31 cellular contexts compared by ENCODE assay signal in the genomic region with DNA sequence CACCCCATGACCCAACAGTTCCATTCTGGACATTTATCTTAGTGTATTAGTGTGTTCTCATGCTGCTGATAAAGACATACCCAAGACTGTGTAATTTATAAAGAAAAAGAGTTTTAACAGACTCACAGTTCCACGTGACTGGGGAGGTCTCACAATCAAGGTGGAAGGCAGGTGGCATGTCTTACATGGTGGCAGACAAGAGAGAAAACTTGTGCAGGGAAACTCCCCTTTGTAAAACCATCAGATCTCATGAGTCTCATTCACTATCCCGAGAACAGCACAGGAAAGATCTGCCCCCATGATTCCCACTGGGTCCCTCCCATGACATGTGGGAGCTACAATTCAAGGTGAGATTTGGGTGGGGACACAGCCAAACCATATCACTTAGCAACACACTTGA. TPM values are rescaled to one million over a fixed set of nuclear protein-coding genes. Genes with fewer than 3 reads are reported as not detected.
DNase-seq lines count a peak whose midpoint lies in the region; ATAC-seq, FAIRE-seq and TF ChIP-seq lines count a peak whose summit lies in the region.
"Had no signal": no experiment of that assay in that cellular context is flagged by ENCODE, and none has a peak within 500 bp of the region (broad histone marks: within the 10 kb centered on the region; RNA-seq: fewer than 3 reads in every experiment).

No MANE protein-coding gene starts in this region.

- H3K36me3 ChIP-seq in HEK293 (ENCODE audit: control insufficient read depth in 2 of 2, insufficient read depth in 1 of 2, low read length in 2 of 2), result no peaks in the 10 kb centered on the region
- H3K36me3 ChIP-seq in K562 (ENCODE audit: control insufficient read depth, insufficient read depth, low read length), result no peaks in the 10 kb centered on the region
- no peaks in the 10 kb centered on the region for H3K36me3 ChIP-seq in psoas muscle (ENCODE audit: insufficient read depth in 1 of 2, low read depth in 1 of 2)
- H3K36me3 ChIP-seq: BE2C; BLaER1; BLaER1 treated with 17β-estradiol and CSF1 and Interleukin-3, amounts not matched to agents 10 nM and 100 nM had no signal

- in situ Hi-C loops in K562 (cut with MboI), result no loop called here

- no peak for DNase-seq in K562 (ENCODE audit: extremely low read depth in 1 of 4, low spot score in 3 of 4)
- no peak for DNase-seq in NCI-H510A treated with DMSO at 0.1 percent for 48 hours (lab: John Stamatoyannopoulos, UW)
- DNase-seq in psoas muscle, result no peak
- DNase-seq: 8988T; ACHN; AML-193; BE2C; C1 segment of cervical spinal cord; Caco-2; Calu3; CD4-positive, alpha-beta memory T cell; CD4-positive, alpha-beta T cell; CD4-positive, CD25-positive, alpha-beta regulatory T cell; CD8-positive, alpha-beta memory T cell; CD8-positive, alpha-beta T cell; COR-L47; DMS 273 treated with DMSO at 0.1 percent for 48 hours; DMS153; DMS53; DMS79; DMS79 treated with DMSO at 0.1 percent for 48 hours; DND-41; EL had no signal

- TF ChIP-seq EP300 in K562 (IDR thresholded peaks at IDR 0.05; ENCODE audit: low read length), result no peak

- CTCF ChIA-PET in HEK293 (lab: Yijun Ruan, JAX) (no interaction called here), K562 (lab: Yijun Ruan, JAX; ENCODE audit: low intra/inter-chr PET ratio) (no interaction called here)

- H3K27me3 ChIP-seq in K562 (ENCODE audit: control insufficient read depth in 2 of 2, insufficient read depth in 2 of 2, low read length in 2 of 2), result no peaks in the 10 kb centered on the region; a peak in 1 of 5 replicates
- H3K27me3 ChIP-seq in psoas muscle (ENCODE audit: insufficient read depth in 3 of 3, low read length in 2 of 3), result no peaks in the 10 kb centered on the region
- H3K27me3 ChIP-seq: BE2C; BLaER1; BLaER1 treated with 17β-estradiol and CSF1 and Interleukin-3, amounts not matched to agents 10 nM and 100 nM had no signal

- H3K9me3 ChIP-seq in HEK293 (ENCODE audit: control insufficient read depth, insufficient read depth, low read depth, low read length) (no peaks in the 10 kb centered on the region), K562 (replicated peaks; ENCODE audit: control insufficient read depth, insufficient read depth, low read depth, low read length) (no peaks in the 10 kb centered on the region), psoas muscle (no peaks in the 10 kb centered on the region)
- H3K9me3 ChIP-seq: A549, BE2C, Caco-2 had no signal

- no peak overlapping the region for H2AFZ ChIP-seq in K562 (ENCODE audit: low read depth, low read length)

- intact Hi-C loops in K562 (cut with micrococcal nuclease), result no loop called here
- intact Hi-C loops in psoas muscle (cut with DNase I), result no loop called here

- WGBS in K562 (ENCODE audit: insufficient coverage, low coverage, missing lambda C conversion rate), result 3% methylated on average over 2 of the region's 2 CpGs
- 90 to 91% (median 90%) methylated on average over 2 of the region's 2 CpGs for WGBS in psoas muscle, 3 donors

- no peaks in the 10 kb centered on the region for H3K9me1 ChIP-seq in K562 (ENCODE audit: control insufficient read depth, insufficient read depth, low read length)

- H3K27ac ChIP-seq in HEK293 (ENCODE audit: extremely low read depth, low read depth, low read length), result no peak overlapping the region
- H3K27ac ChIP-seq in K562 (ENCODE audit: extremely low read depth, low read depth, low read length), result no peak overlapping the region
- H3K27ac ChIP-seq in psoas muscle, result no peak overlapping the region
- H3K27ac ChIP-seq: 22Rv1; A549; BLaER1; BLaER1 treated with 17β-estradiol and CSF1 and Interleukin-3, amounts not matched to agents 10 nM and 100 nM; C4-2B had no signal

- FAIRE-seq in K562 (lab: Jason Lieb, UNC), result no peak
- FAIRE-seq: A204.1, A549, D721Med had no signal

- TF ChIP-seq RAD21 in K562 (CRISPR knock-in tag; conservative IDR thresholded peaks at IDR 0.05 in 1 of 2, IDR thresholded peaks at IDR 0.05 in 1 of 2), result no peak

- no peak for TF ChIP-seq POLR2A in K562 (conservative IDR thresholded peaks at IDR 0.05)

- H3K4me1 ChIP-seq in HEK293 (ENCODE audit: control insufficient read depth, insufficient read depth, low read length), result no peaks in the 10 kb centered on the region
- no peaks in the 10 kb centered on the region for H3K4me1 ChIP-seq in K562 (replicated peaks in 1 of 2; ENCODE audit: control insufficient read depth in 2 of 2, insufficient read depth in 2 of 2, low read length in 2 of 2)
- no peaks in the 10 kb centered on the region for H3K4me1 ChIP-seq in psoas muscle
- H3K4me1 ChIP-seq: BE2C; BLaER1; BLaER1 treated with 17β-estradiol and CSF1 and Interleukin-3, amounts not matched to agents 10 nM and 100 nM had no signal

- TF ChIP-seq CTCF in HEK293 (tag by site-specific recombination; IDR thresholded peaks at IDR 0.05) (no peak), K562 (IDR thresholded peaks at IDR 0.05 in 2 of 3, conservative IDR thresholded peaks at IDR 0.05 in 1 of 3; ENCODE audit: insufficient read depth in 2 of 3, low read depth in 1 of 3, low read length in 3 of 3) (no peak), psoas muscle (IDR thresholded peaks at IDR 0.05) (no peak)

- H3K4me2 ChIP-seq in K562 (ENCODE audit: insufficient read depth, low read length), result no peak overlapping the region
- H3K4me2 ChIP-seq: A549; BLaER1; BLaER1 treated with 17β-estradiol and CSF1 and Interleukin-3, amounts not matched to agents 10 nM and 100 nM had no signal

- POLR2A ChIA-PET in HEK293 (lab: Yijun Ruan, JAX) (no interaction called here), K562 (lab: Yijun Ruan, JAX) (interaction anchor here (0.6 kb wide), 1 partner anchor 552 kb away, joined by 4 read pairs; no protein-coding TSS in a partner anchor)

- H3K79me2 ChIP-seq in K562 (ENCODE audit: control insufficient read depth, insufficient read depth, low read length), result no peaks in the 10 kb centered on the region

- ATAC-seq in K562 (no peak), psoas muscle (no peak)
- ATAC-seq: A549; CD8-positive, alpha-beta T cell had no signal

- no peak overlapping the region for H3K9ac ChIP-seq in K562 (ENCODE audit: insufficient read depth in 1 of 2, low read depth in 2 of 2, low read length in 2 of 2)
- H3K9ac ChIP-seq: BLaER1; BLaER1 treated with 17β-estradiol and CSF1 and Interleukin-3, amounts not matched to agents 10 nM and 100 nM had no signal

- no TSS peak for BruUV-seq in K562 (replicated peaks; lab: Mats Ljungman, UMichigan)

- H4K20me1 ChIP-seq in K562 (replicated peaks; ENCODE audit: control insufficient read depth, insufficient read depth, low read length), result no peaks in the 10 kb centered on the region
- H4K20me1 ChIP-seq: BLaER1; BLaER1 treated with 17β-estradiol and CSF1 and Interleukin-3, amounts not matched to agents 10 nM and 100 nM had no signal

- H3K4me3 ChIP-seq in HEK293 (ENCODE audit: low read depth, low read length) (no peak overlapping the region), K562 (no peak overlapping the region), psoas muscle (no peak overlapping the region)
- H3K4me3 ChIP-seq: A549; BLaER1; BLaER1 treated with 17β-estradiol and CSF1 and Interleukin-3, amounts not matched to agents 10 nM and 100 nM had no signal

TF ChIP-seq in HEK293, 187 proteins besides CTCF, POLR2A, EP300 and RAD21 (continues in another document):
- TF ChIP-seq KLF1 (tag by site-specific recombination; IDR thresholded peaks at IDR 0.05) (no peak), ZNF169 (tag by site-specific recombination; IDR thresholded peaks at IDR 0.05) (no peak), HOXD13 (CRISPR knock-in tag; IDR thresholded peaks at IDR 0.05; ENCODE audit: borderline replicate concordance) (no peak), ZNF133 (tag by site-specific recombination; IDR thresholded peaks at IDR 0.05) (no peak)

TF ChIP-seq in K562, 482 proteins besides CTCF, POLR2A, EP300 and RAD21:
- TF ChIP-seq MTF1 (CRISPR knock-in tag; IDR thresholded peaks at IDR 0.05; ENCODE audit: borderline replicate concordance), result no peak
- TF ChIP-seq ZNF75A (CRISPR knock-in tag; IDR thresholded peaks at IDR 0.05), result no peak
- no peak for TF ChIP-seq NCOA2 (IDR thresholded peaks at IDR 0.05; ENCODE audit: partially characterized antibody in 2 of 2)
- TF ChIP-seq ZNF561 (CRISPR knock-in tag; conservative IDR thresholded peaks at IDR 0.05), result no peak
- no peak for TF ChIP-seq ZNF445 (CRISPR knock-in tag; IDR thresholded peaks at IDR 0.05; ENCODE audit: low read depth)
- no peak for TF ChIP-seq KAT2B (IDR thresholded peaks at IDR 0.05; ENCODE audit: low read depth, low read length)
- peak; percentile 59 for TF ChIP-seq ZFP36 (IDR thresholded peaks at IDR 0.05; ENCODE audit: low read depth, low read length, partially characterized antibody)
- no peak for TF ChIP-seq TOE1 (IDR thresholded peaks at IDR 0.05; ENCODE audit: borderline replicate concordance)
- TF ChIP-seq TOE1 (CRISPR knock-in tag; IDR thresholded peaks at IDR 0.05; ENCODE audit: borderline replicate concordance, low read depth), result no peak
TF ChIP-seq in K562: peak in this region for 1.

RNA-seq across cellular contexts. Expression of a gene that starts 21.6 kb away (rescaled TPM):
- 4.3 TPM in 2 replicates for total RNA-seq in K562 (2011; cell fraction: chromatin; rRNA removed; ENCODE audit: low replicate concordance)
- total RNA-seq in K562 (2011; cell fraction: nucleolus; rRNA removed), result 1.6 and 2.2 TPM in 2 replicates
- total RNA-seq in K562 (2011; cell fraction: nucleoplasm; rRNA removed), result 2.6 and 4.7 TPM in 2 replicates
- total RNA-seq in K562 (2014; rRNA removed), result 11.1 and 17.3 TPM in 2 replicates
- 13.6 and 14.1 TPM in 2 replicates for total RNA-seq in K562 (2014; rRNA removed; fragmentation: Illumina TruSeq; extraction: Trizol)
- 12.2 and 13.8 TPM in 2 replicates for total RNA-seq in K562 (2015; rRNA removed; fragmentation: Illumina TruSeq; extraction: Trizol)
- 12.3 and 14.7 TPM in 2 replicates for total RNA-seq in K562 (2021)
- 4.9 and 10.2 TPM in 2 replicates for polyA plus RNA-seq in K562 (2011; rRNA removed)
- polyA plus RNA-seq in K562 (2011; cell fraction: cytosol; rRNA removed), result 3.6 and 3.7 TPM in 2 replicates
- 2.3 and 3.5 TPM in 2 replicates for polyA plus RNA-seq in K562 (2011; cell fraction: nucleus; rRNA removed)
- polyA plus RNA-seq in K562 (2012), result 9.7 and 14.9 TPM in 2 replicates
- 12.3 and 14.2 TPM in 2 replicates for polyA plus RNA-seq in K562 (2014; fragmentation: Illumina TruSeq; extraction: Trizol)
- polyA plus RNA-seq in K562 (2014; fragmentation: Nextera tagmentation; extraction: Ambion mirVana), result 1 to 10 TPM; 1.6 to 4.0 TPM
- polyA plus RNA-seq in K562 (2014; rRNA removed), result 9.9 and 10.2 TPM in 2 replicates
- polyA minus RNA-seq in K562 (2011; rRNA and poly(A)+ RNA removed), result 6.3 and 10.9 TPM in 2 replicates
- polyA minus RNA-seq in K562 (2011; cell fraction: cytosol; rRNA and poly(A)+ RNA removed), result 1.7 and 5.5 TPM in 2 replicates
- polyA minus RNA-seq in K562 (2011; cell fraction: nucleus; rRNA and poly(A)+ RNA removed), result 1.3 and 1.4 TPM in 2 replicates
- 100 to 1,000 TPM in 3 of 4 donors, 10 to 100 TPM in 1; 99.4 to 135 (median 128) TPM for total RNA-seq in psoas muscle
- polyA plus RNA-seq in psoas muscle, result 100 to 1,000 TPM in 1 of 3 donors, 10 to 100 TPM in 2; 28.2 to 101 (median 90.5) TPM

Comparison
In these comparisons a context has a peak if more than half of its experiments do, and no peak if none do; other contexts are left out.
1. RNA of a gene that starts 21.6 kb away (total RNA-seq): 99.4 to 135 TPM in psoas muscle; 1.6 to 17.3 TPM in K562; every median in the first group is over 4 times any median in the second.